ENCODE assay signal across 8 cellular contexts in the genomic region with DNA sequence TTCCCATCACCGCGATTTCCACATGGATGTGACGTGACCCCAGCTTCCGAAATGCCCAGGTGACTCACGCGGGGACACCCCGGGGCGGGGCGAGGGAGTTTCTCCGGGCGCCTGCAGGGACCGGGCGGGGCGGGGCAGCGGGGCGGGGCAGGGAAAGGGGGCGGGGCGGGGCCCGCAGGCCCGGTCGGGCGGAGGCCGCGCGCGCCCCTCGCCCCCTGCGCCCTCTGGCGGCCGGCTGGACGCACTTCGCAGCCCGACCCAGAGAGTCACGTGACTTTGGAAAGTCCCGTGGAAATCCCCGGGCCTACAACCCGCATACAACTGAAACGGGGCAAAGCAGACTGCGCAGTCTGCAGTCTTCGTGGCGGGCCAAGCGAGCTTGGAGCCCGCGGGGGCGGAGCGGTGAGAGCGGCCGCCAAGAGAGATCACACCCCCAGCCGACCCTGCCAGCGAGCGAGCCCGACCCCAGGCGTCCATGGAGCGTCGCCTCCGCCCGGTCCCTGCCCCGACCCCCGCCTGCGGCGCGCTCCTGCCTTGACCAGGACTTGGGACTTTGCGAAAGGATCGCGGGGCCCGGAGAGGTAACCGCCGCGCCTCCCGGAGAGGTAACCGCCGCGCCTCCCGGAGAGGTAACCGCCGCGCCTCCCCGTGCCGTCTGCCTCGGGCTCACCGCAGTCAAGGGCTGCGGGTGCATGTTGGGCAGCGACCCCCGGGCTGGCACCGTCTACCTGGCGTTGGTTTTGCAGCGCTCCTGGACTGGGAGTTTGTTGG. TPM values are rescaled to one million over a fixed set of nuclear protein-coding genes. Genes with fewer than 3 reads are reported as not detected.
DNase-seq lines count a peak whose midpoint lies in the region; ATAC-seq and TF ChIP-seq lines count a peak whose summit lies in the region.

TSS of gene TNFAIP3 (plus strand) at position 346 of the 771 bp plus-strand sequence. CDS start 3,969 bp downstream, outside the sequence.

- H3K27ac Mint-ChIP-seq in activated CD8-positive, alpha-beta memory T cell treated with anti-CD3 and anti-CD28 coated beads, Interleukin-2, amount 10 ng/mL, durations not matched to agents 7 days and 5 days, result peak within 1 kb of the TSS; percentile 93
- peak within 1 kb of the TSS; percentile 91 for H3K27ac Mint-ChIP-seq in endodermal cell

- peak within 1 kb of the TSS; percentile 45 for H3K9ac ChIP-seq in endodermal cell (ENCODE audit: extremely low read depth, low read length, poor library complexity, severe bottlenecking)

- peaks cover 18% of the 10 kb centered on the region for H3K27me3 ChIP-seq in endodermal cell (ENCODE audit: control insufficient read depth, insufficient read depth, low read length, poor library complexity, severe bottlenecking)

- H3K4me1 Mint-ChIP-seq in activated CD8-positive, alpha-beta memory T cell treated with anti-CD3 and anti-CD28 coated beads, Interleukin-2, amount 10 ng/mL, durations not matched to agents 7 days and 5 days, result peaks cover 42% of the 10 kb centered on the region
- H3K4me1 Mint-ChIP-seq in endodermal cell, result peaks cover 55% of the 10 kb centered on the region

- DNase-seq in Caki2 (ENCODE audit: low read depth) (peak; percentile 93), HS-27A (ENCODE audit: low read depth) (peak; percentile 80), NOMO-1 treated with dmso at 0.1 percent for 144 hours (lab: John Stamatoyannopoulos, UW; ENCODE audit: unreplicated experiment) (peak; percentile 97), endodermal cell (peak; percentile 93), midbrain (lab: John Stamatoyannopoulos, UW) (peak; percentile 89)
- DNase-seq in activated CD8-positive, alpha-beta memory T cell treated with anti-CD3 and anti-CD28 coated beads, Interleukin-2, amount 10 ng/mL, durations not matched to agents 7 days and 5 days, result peak; percentile 96
- peak; percentile 89 to 92 for DNase-seq in stimulated activated CD8-positive, alpha-beta memory T cell treated with anti-CD3 and anti-CD28 coated beads, Interleukin-15, amount 100 ng/mL, for 48 hours (ENCODE audit: low read depth in 2 of 2)

- CTCF ChIA-PET in activated CD8-positive, alpha-beta memory T cell treated with anti-CD3 and anti-CD28 coated beads, Interleukin-2, amount 10 ng/mL, durations not matched to agents 7 days and 5 days (lab: Charles Lee), result interaction anchor here (0.6 to 13.4 kb wide), 39 partner anchors 9 to 214 kb away, joined by 3 to 273 read pairs (median 6); no protein-coding TSS in a partner anchor

- ATAC-seq in GM19468 (IDR thresholded peaks at IDR 0.05; ENCODE audit: extremely low read depth, unreplicated experiment), result peak; percentile 79
- peak; percentile 80 for ATAC-seq in activated CD8-positive, alpha-beta memory T cell treated with anti-CD3 and anti-CD28 coated beads, Interleukin-2, amount 10 ng/mL, durations not matched to agents 7 days and 5 days

- in situ Hi-C loops in Caki2 (cut with HindIII; ENCODE audit: low pct_unique_long_range_greater_than_20kb, low sequenced_read_pairs), result no loop called here

- H3K9me3 ChIP-seq in endodermal cell (ENCODE audit: control insufficient read depth, low read length), result no peaks in the 10 kb centered on the region

- peak within 1 kb of the TSS; percentile 85 for H3K4me3 ChIP-seq in endodermal cell (ENCODE audit: low read length)

- 0% methylated on average over 23 to 87 of the region's 87 CpGs for WGBS in endodermal cell (ENCODE audit: insufficient coverage in 1 of 2, insufficient read length in 1 of 2), 2 experiments

- H3K4me1 ChIP-seq in endodermal cell (ENCODE audit: control insufficient read depth, insufficient read depth, low read length), result peaks cover 7% of the 10 kb centered on the region

- no peak within 1 kb of the TSS for H3K27ac ChIP-seq in endodermal cell (ENCODE audit: low read depth, low read length)

- no peaks in the 10 kb centered on the region for H3K27me3 Mint-ChIP-seq in activated CD8-positive, alpha-beta memory T cell treated with anti-CD3 and anti-CD28 coated beads, Interleukin-2, amount 10 ng/mL, durations not matched to agents 7 days and 5 days
- peaks cover 28% of the 10 kb centered on the region for H3K27me3 Mint-ChIP-seq in endodermal cell (ENCODE audit: insufficient read depth)

- no peaks in the 10 kb centered on the region for H3K36me3 ChIP-seq in endodermal cell (ENCODE audit: control insufficient read depth, insufficient read depth, low read length)

- peak; percentile 89 for TF ChIP-seq CTCF in endodermal cell (conservative IDR thresholded peaks at IDR 0.05)

- no peaks in the 10 kb centered on the region for H3K9me3 Mint-ChIP-seq in activated CD8-positive, alpha-beta memory T cell treated with anti-CD3 and anti-CD28 coated beads, Interleukin-2, amount 10 ng/mL, durations not matched to agents 7 days and 5 days (ENCODE audit: low read depth)
- peaks cover 2% of the 10 kb centered on the region for H3K9me3 Mint-ChIP-seq in endodermal cell

- H3K36me3 Mint-ChIP-seq in activated CD8-positive, alpha-beta memory T cell treated with anti-CD3 and anti-CD28 coated beads, Interleukin-2, amount 10 ng/mL, durations not matched to agents 7 days and 5 days, result peaks cover 37% of the 10 kb centered on the region
- no peaks in the 10 kb centered on the region for H3K36me3 Mint-ChIP-seq in endodermal cell (ENCODE audit: low read depth)

- peak within 1 kb of the TSS; percentile 79 for H3K4me3 Mint-ChIP-seq in activated CD8-positive, alpha-beta memory T cell treated with anti-CD3 and anti-CD28 coated beads, Interleukin-2, amount 10 ng/mL, durations not matched to agents 7 days and 5 days
- peak within 1 kb of the TSS; percentile 77 for H3K4me3 Mint-ChIP-seq in endodermal cell

RNA-seq across cellular contexts. Expression of gene TNFAIP3, which starts in this region (rescaled TPM):
- total RNA-seq in Caki2 (2014; rRNA removed; shearing (Covaris generic); ENCODE audit: low replicate concordance), result 6.1 and 19.2 TPM in 2 replicates
- total RNA-seq in activated CD8-positive, alpha-beta memory T cell treated with anti-CD3 and anti-CD28 coated beads, Interleukin-2, amount 10 ng/mL, durations not matched to agents 7 days and 5 days, result 100 to 1,000 TPM in 1 of 2 experiments, 10 to 100 TPM in 1; 86.7 to 225 TPM
- 10 to 100 TPM in 1 of 2 donors, 1 to 10 TPM in 1; 4.4 to 12.3 TPM for total RNA-seq in endodermal cell
- 3.6 TPM for polyA plus RNA-seq in endodermal cell (2013, experiment 1 of 2)
- polyA plus RNA-seq in endodermal cell (2013, experiment 2 of 2), result 4.2 TPM
